In the genomic region with DNA sequence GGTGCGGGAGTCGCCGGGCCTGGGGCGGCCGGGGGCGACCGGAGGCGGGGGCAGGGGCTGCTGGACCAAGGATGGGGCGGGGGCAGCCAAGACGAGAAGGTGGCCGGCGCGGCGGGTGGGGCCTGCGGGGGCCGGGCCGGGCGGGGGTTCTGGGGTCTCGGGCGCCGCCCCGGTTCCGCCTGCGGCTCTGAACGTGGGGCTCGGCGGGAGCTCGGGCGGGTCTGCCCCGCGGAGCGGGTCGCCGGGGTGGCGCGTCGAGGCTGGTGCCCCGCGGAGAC, we compare ENCODE assay signal across 8 cellular contexts. TPM values are rescaled to one million over a fixed set of nuclear protein-coding genes. Genes with fewer than 3 reads are reported as not detected.
DNase-seq lines count a peak whose midpoint lies in the region; ATAC-seq and TF ChIP-seq lines count a peak whose summit lies in the region.

No MANE protein-coding gene starts in this region.

- no peaks in the 10 kb centered on the region for H3K27me3 Mint-ChIP-seq in activated T-helper 17 cell treated with anti-CD3 and anti-CD28 coated beads, Interleukin-2, amount 50 U/mL, for 72 hours

- peaks cover 4% of the 10 kb centered on the region for H3K4me1 Mint-ChIP-seq in activated T-helper 17 cell treated with anti-CD3 and anti-CD28 coated beads, Interleukin-2, amount 50 U/mL, for 72 hours
- peaks cover 43% of the 10 kb centered on the region for H3K4me1 Mint-ChIP-seq in stimulated activated effector memory CD8-positive, alpha-beta T cell treated with anti-CD3 and anti-CD28 coated beads, Interleukin-12 subunit alpha, Interleukin-12 subunit beta, amount 100 ng/mL, for 72 hours

- no peak for ATAC-seq in activated T-helper 17 cell treated with anti-CD3 and anti-CD28 coated beads, Interleukin-2, amount 50 U/mL, for 72 hours (replicated peaks)
- no peak for ATAC-seq in stimulated activated effector memory CD8-positive, alpha-beta T cell treated with anti-CD3 and anti-CD28 coated beads, Interleukin-12 subunit alpha, Interleukin-12 subunit beta, amount 100 ng/mL, for 72 hours
- ATAC-seq in GM21528 (IDR thresholded peaks at IDR 0.05; ENCODE audit: low FRiP score, unreplicated experiment) (no peak), GM21576 (IDR thresholded peaks at IDR 0.05; ENCODE audit: unreplicated experiment) (no peak), HG02981 (IDR thresholded peaks at IDR 0.05; ENCODE audit: unreplicated experiment) (no peak)

- no peaks in the 10 kb centered on the region for H3K9me3 Mint-ChIP-seq in activated T-helper 17 cell treated with anti-CD3 and anti-CD28 coated beads, Interleukin-2, amount 50 U/mL, for 72 hours
- H3K9me3 Mint-ChIP-seq in stimulated activated effector memory CD8-positive, alpha-beta T cell treated with anti-CD3 and anti-CD28 coated beads, Interleukin-12 subunit alpha, Interleukin-12 subunit beta, amount 100 ng/mL, for 72 hours = no peaks in the 10 kb centered on the region

- H3K4me3 ChIP-seq in HL-60 (replicated peaks; ENCODE audit: insufficient read depth, low read length) (peak overlapping the region; percentile 62), iPS-15b (ENCODE audit: low read depth, low read length) (peak overlapping the region; percentile 92)

- peaks cover 43% of the 10 kb centered on the region for H3K36me3 ChIP-seq in iPS-15b (ENCODE audit: control insufficient read depth, insufficient read depth, low read length)

- H3K4me1 ChIP-seq in iPS-15b (ENCODE audit: control insufficient read depth, insufficient read depth, low read length) = no peaks in the 10 kb centered on the region

- peak overlapping the region; percentile 62 for H3K9ac ChIP-seq in iPS-15b (ENCODE audit: low read depth, low read length)

- peaks cover 54% of the 10 kb centered on the region for H3K36me3 Mint-ChIP-seq in activated T-helper 17 cell treated with anti-CD3 and anti-CD28 coated beads, Interleukin-2, amount 50 U/mL, for 72 hours (ENCODE audit: low read depth)
- peaks cover 58% of the 10 kb centered on the region for H3K36me3 Mint-ChIP-seq in stimulated activated effector memory CD8-positive, alpha-beta T cell treated with anti-CD3 and anti-CD28 coated beads, Interleukin-12 subunit alpha, Interleukin-12 subunit beta, amount 100 ng/mL, for 72 hours

- H3K27ac ChIP-seq in HL-60 (replicated peaks) = peak overlapping the region; percentile 84

- H3K9me3 ChIP-seq in iPS-15b (ENCODE audit: control insufficient read depth, insufficient read depth, low read length) = no peaks in the 10 kb centered on the region

- no peaks in the 10 kb centered on the region for H3K27me3 ChIP-seq in HL-60 (ENCODE audit: insufficient read depth, poor library complexity, severe bottlenecking)
- H3K27me3 ChIP-seq in iPS-15b (ENCODE audit: control insufficient read depth, insufficient read depth, low read length) = no peaks in the 10 kb centered on the region

- H3K4me3 Mint-ChIP-seq in activated T-helper 17 cell treated with anti-CD3 and anti-CD28 coated beads, Interleukin-2, amount 50 U/mL, for 72 hours = peak overlapping the region; percentile 97
- peak overlapping the region; percentile 92 for H3K4me3 Mint-ChIP-seq in stimulated activated effector memory CD8-positive, alpha-beta T cell treated with anti-CD3 and anti-CD28 coated beads, Interleukin-12 subunit alpha, Interleukin-12 subunit beta, amount 100 ng/mL, for 72 hours

- H3K27ac Mint-ChIP-seq in activated T-helper 17 cell treated with anti-CD3 and anti-CD28 coated beads, Interleukin-2, amount 50 U/mL, for 72 hours = no peak overlapping the region
- peak overlapping the region; percentile 99 for H3K27ac Mint-ChIP-seq in stimulated activated effector memory CD8-positive, alpha-beta T cell treated with anti-CD3 and anti-CD28 coated beads, Interleukin-12 subunit alpha, Interleukin-12 subunit beta, amount 100 ng/mL, for 72 hours

- no peak for DNase-seq in HL-60 (ENCODE audit: low read depth in 1 of 2, low spot score in 1 of 2)
- no peak for DNase-seq in stimulated activated effector memory CD8-positive, alpha-beta T cell treated with anti-CD3 and anti-CD28 coated beads, Interleukin-12 subunit alpha, Interleukin-12 subunit beta, amount 100 ng/mL, for 72 hours (ENCODE audit: low spot score in 2 of 2)
- DNase-seq in NCI-H2107 treated with DMSO at 0.1 percent for 48 hours (lab: John Stamatoyannopoulos, UW; ENCODE audit: unreplicated experiment) = no peak

- no peak for TF ChIP-seq CTCF in HL-60 (IDR thresholded peaks at IDR 0.05; ENCODE audit: insufficient read depth, low read length)

RNA-seq across cellular contexts. Expression of a gene that starts 0.2 kb away (rescaled TPM):
- 100 to 1,000 TPM in 1 of 2 donors, 10 to 100 TPM in 1; 67.3 to 132 TPM for total RNA-seq in activated T-helper 17 cell treated with anti-CD3 and anti-CD28 coated beads, Interleukin-2, amount 50 U/mL, for 72 hours
